In genomic region chr13:25598421-25598820, GRCh38 we compare ENCODE assay signal across 6 cellular contexts.
"Had no signal": no experiment of that assay in that cellular context is flagged by ENCODE, and none has a peak within 500 bp of the region (broad histone marks: within the 10 kb centered on the region; RNA-seq: fewer than 3 reads in every experiment).

No MANE protein-coding gene starts in this region.

- FAIRE-seq: HepG2, HTR-8/SVneo, K562 had no signal

- DNase-seq: IMR-90, KBM-7, KG1 had no signal
